ENCODE assay signal across 16 cellular contexts in genomic region chr4:124938836-124939235, GRCh38.
"Had no signal": no experiment of that assay in that cellular context is flagged by ENCODE, and none has a peak within 500 bp of the region (broad histone marks: within the 10 kb centered on the region; RNA-seq: fewer than 3 reads in every experiment).

No MANE protein-coding gene starts in this region.

- H3K4me1 ChIP-seq: parathyroid adenoma, prostate gland, right lobe of liver, testis, transverse colon had no signal

- H3K27me3 ChIP-seq: heart left ventricle, left lung, right lobe of liver, testis, transverse colon had no signal

- H3K79me2 ChIP-seq: parathyroid adenoma had no signal

- H3K4me3 ChIP-seq: heart left ventricle, left lung, lower lobe of right lung, prostate gland, right lobe of liver, testis, transverse colon had no signal

- H3K9ac ChIP-seq: parathyroid adenoma had no signal

- H2AFZ ChIP-seq: parathyroid adenoma had no signal

- H3K36me3 ChIP-seq: heart left ventricle, left lung, lower lobe of right lung, prostate gland, right lobe of liver, transverse colon had no signal

- ATAC-seq: effector memory CD8-positive, alpha-beta T cell; heart left ventricle; right lobe of liver; stimulated activated effector memory CD8-positive, alpha-beta T cell treated with anti-CD3 and anti-CD28 coated beads, Interleukin-12 subunit alpha, Interleukin-12 subunit beta, amount 100 ng/mL, for 72 hours; stimulated activated naive CD8-positive, alpha-beta T cell treated with anti-CD3 and anti-CD28 coated beads, Interleukin-15, amount 100 ng/mL, for 72 hours had no signal

- DNase-seq: effector memory CD8-positive, alpha-beta T cell; erythroblast; heart left ventricle; hypothalamus; left lung; lower lobe of right lung; naive B cell; right lobe of liver; stimulated activated CD4-positive, alpha-beta T cell treated with anti-CD3 and anti-CD28 coated beads, Interleukin-4, amount 100 ng/mL, for 1 hour; stimulated activated CD8-positive, alpha-beta memory T cell treated with anti-CD3 and anti-CD28 coated beads, Interleukin-4, amount 100 ng/mL, for 48 hours; stimulated activated naive CD8-positive, alpha-beta T cell treated with anti-CD3 and anti-CD28 coated beads, Interleukin-15, amount 100 ng/mL, for 72 hours; testis; transverse colon had no signal

- H3K9me3 ChIP-seq: heart left ventricle, left lung, lower lobe of right lung, prostate gland, right lobe of liver, testis, transverse colon had no signal

- H3K27ac ChIP-seq: lower lobe of right lung, parathyroid adenoma, right lobe of liver, testis, transverse colon had no signal
